8 cellular contexts compared by ENCODE assay signal in genomic region chr1:15847100-15847892, GRCh38. TPM values are rescaled to one million over a fixed set of nuclear protein-coding genes. Genes with fewer than 3 reads are reported as not detected.
DNase-seq lines count a peak whose midpoint lies in the region; ATAC-seq and TF ChIP-seq lines count a peak whose summit lies in the region.

A gene with protein sequence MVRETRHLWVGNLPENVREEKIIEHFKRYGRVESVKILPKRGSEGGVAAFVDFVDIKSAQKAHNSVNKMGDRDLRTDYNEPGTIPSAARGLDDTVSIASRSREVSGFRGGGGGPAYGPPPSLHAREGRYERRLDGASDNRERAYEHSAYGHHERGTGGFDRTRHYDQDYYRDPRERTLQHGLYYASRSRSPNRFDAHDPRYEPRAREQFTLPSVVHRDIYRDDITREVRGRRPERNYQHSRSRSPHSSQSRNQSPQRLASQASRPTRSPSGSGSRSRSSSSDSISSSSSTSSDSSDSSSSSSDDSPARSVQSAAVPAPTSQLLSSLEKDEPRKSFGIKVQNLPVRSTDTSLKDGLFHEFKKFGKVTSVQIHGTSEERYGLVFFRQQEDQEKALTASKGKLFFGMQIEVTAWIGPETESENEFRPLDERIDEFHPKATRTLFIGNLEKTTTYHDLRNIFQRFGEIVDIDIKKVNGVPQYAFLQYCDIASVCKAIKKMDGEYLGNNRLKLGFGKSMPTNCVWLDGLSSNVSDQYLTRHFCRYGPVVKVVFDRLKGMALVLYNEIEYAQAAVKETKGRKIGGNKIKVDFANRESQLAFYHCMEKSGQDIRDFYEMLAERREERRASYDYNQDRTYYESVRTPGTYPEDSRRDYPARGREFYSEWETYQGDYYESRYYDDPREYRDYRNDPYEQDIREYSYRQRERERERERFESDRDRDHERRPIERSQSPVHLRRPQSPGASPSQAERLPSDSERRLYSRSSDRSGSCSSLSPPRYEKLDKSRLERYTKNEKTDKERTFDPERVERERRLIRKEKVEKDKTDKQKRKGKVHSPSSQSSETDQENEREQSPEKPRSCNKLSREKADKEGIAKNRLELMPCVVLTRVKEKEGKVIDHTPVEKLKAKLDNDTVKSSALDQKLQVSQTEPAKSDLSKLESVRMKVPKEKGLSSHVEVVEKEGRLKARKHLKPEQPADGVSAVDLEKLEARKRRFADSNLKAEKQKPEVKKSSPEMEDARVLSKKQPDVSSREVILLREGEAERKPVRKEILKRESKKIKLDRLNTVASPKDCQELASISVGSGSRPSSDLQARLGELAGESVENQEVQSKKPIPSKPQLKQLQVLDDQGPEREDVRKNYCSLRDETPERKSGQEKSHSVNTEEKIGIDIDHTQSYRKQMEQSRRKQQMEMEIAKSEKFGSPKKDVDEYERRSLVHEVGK (N-terminal part only) (plus strand): TSS chr1:15847707. CDS start chr1:15848068, 361 bp downstream.

- in situ Hi-C loops in KBM-7 (cut with MboI; ENCODE audit: low pct_unique_long_range_greater_than_20kb, low sequenced_read_pairs): no loop called here

- H3K4me2 ChIP-seq in PC-9: peak within 1 kb of the TSS; percentile 95

- TSS peak; percentile 67 for BruUV-seq in PC-9 (replicated peaks; lab: Mats Ljungman, UMichigan)

- TF ChIP-seq CTCF in PC-9 (conservative IDR thresholded peaks at IDR 0.05) (no peak), epithelial cell of proximal tubule (conservative IDR thresholded peaks at IDR 0.05; ENCODE audit: low read depth, low read length) (peak; percentile 2)

- H3K9me3 ChIP-seq in PC-9 (ENCODE audit: insufficient read depth, low read depth) (no peaks in the 10 kb centered on the region), mucosa of rectum (ENCODE audit: control insufficient read depth in 2 of 2, low read length in 2 of 2) (no peaks in the 10 kb centered on the region)

- H3F3A ChIP-seq in PC-9 (ENCODE audit: insufficient read depth, low read depth): peaks cover 23% of the 10 kb centered on the region; the same call in 1 of the 2 replicates

- peak within 1 kb of the TSS; percentile 91 for H2AFZ ChIP-seq in PC-9

- intact Hi-C loops in PC-9 (cut with micrococcal nuclease; ENCODE audit: unreplicated experiment): loop anchor here (1.0 to 5.0 kb wide), 3 partner anchors 12 to 70 kb away; no protein-coding TSS in a partner anchor

- ATAC-seq in GM21717 (IDR thresholded peaks at IDR 0.05; ENCODE audit: unreplicated experiment): peak; percentile 46

- CTCF ChIA-PET in PC-9 (lab: Charles Lee): no interaction called here

- H3K9ac ChIP-seq in mucosa of rectum (ENCODE audit: low read depth in 1 of 2, low read length in 2 of 2): peak within 1 kb of the TSS; percentile 96 to 98

- H3K27ac ChIP-seq in PC-9 (peak within 1 kb of the TSS; percentile 90), mucosa of rectum (ENCODE audit: low read depth in 2 of 2, low read length in 2 of 2) (peak within 1 kb of the TSS; percentile 90 to 95)

- POLR2A ChIA-PET in PC-9 (lab: Charles Lee; ENCODE audit: unreplicated experiment): interaction anchor here (0.6 to 1.3 kb wide), 7 partner anchors 11 to 78 kb away, joined by 3 to 12 read pairs (median 4); no protein-coding TSS in a partner anchor

- H3K36me3 ChIP-seq in PC-9 (ENCODE audit: low read depth): no peaks in the 10 kb centered on the region
- H3K36me3 ChIP-seq in mucosa of rectum (ENCODE audit: control insufficient read depth in 2 of 2, insufficient read depth in 2 of 2, low read length in 2 of 2): no peaks in the 10 kb centered on the region

- DNase-seq in DMS153 (lab: John Stamatoyannopoulos, UW): peak; percentile 94
- DNase-seq in KBM-7: peak; percentile 97
- DNase-seq in PC-9: peak; percentile 77 to 97
- DNase-seq in activated T-cell treated with anti-CD3 and anti-CD28 coated beads, Interleukin-2, amount 50 U/mL, for 1 hour: peak; percentile 97
- peak; percentile 82 for DNase-seq in epithelial cell of proximal tubule (ENCODE audit: low read depth)
- DNase-seq in stimulated activated CD8-positive, alpha-beta memory T cell treated with anti-CD3 and anti-CD28 coated beads, Interleukin-4, amount 100 ng/mL, for 4 hours (ENCODE audit: low read depth in 2 of 2, low spot score in 1 of 2): peak; percentile 91 to 96

- peak within 1 kb of the TSS; percentile 95 for H3K4me3 ChIP-seq in PC-9
- peak within 1 kb of the TSS; percentile 80 for H3K4me3 ChIP-seq in epithelial cell of proximal tubule (ENCODE audit: low read depth, low read length)
- peak within 1 kb of the TSS; percentile 77 to 94 for H3K4me3 ChIP-seq in mucosa of rectum (ENCODE audit: low read length in 2 of 2)

- H3K4me1 ChIP-seq in PC-9 (replicated peaks; ENCODE audit: insufficient read depth) (peaks cover 20% of the 10 kb centered on the region), mucosa of rectum (ENCODE audit: control insufficient read depth in 2 of 2, insufficient read depth in 2 of 2, low read length in 2 of 2) (peaks cover 16 to 17% of the 10 kb centered on the region in 2 donors)

- peaks cover 61% of the 10 kb centered on the region for H3K79me2 ChIP-seq in PC-9 (ENCODE audit: low read depth)

- no peaks in the 10 kb centered on the region for H3K9me2 ChIP-seq in PC-9 (ENCODE audit: insufficient read depth)

- H4K20me1 ChIP-seq in PC-9 (ENCODE audit: insufficient read depth): peaks cover 12% of the 10 kb centered on the region

- no peaks in the 10 kb centered on the region for H3K27me3 ChIP-seq in PC-9 (ENCODE audit: insufficient read depth, low read depth)
- H3K27me3 ChIP-seq in mucosa of rectum (ENCODE audit: control insufficient read depth in 2 of 2, insufficient read depth in 2 of 2, low read length in 2 of 2): no peaks in the 10 kb centered on the region

RNA-seq across cellular contexts. Expression of the gene that starts here (rescaled TPM):
- total RNA-seq in PC-9 (2021) (44.9 and 46.8 TPM in 2 replicates), epithelial cell of proximal tubule (10.4 and 10.6 TPM in 2 replicates)

Comparison
In these comparisons a context has a peak if more than half of its experiments do, and no peak if none do; other contexts are left out.
1. Peak in every context shown above with its lines: DNase-seq, ATAC-seq, H3K4me3 ChIP-seq and H3K27ac ChIP-seq.